ENCODE assay signal across 15 cellular contexts in genomic region chr17:15917439-15918027, GRCh38. TPM values are rescaled to one million over a fixed set of nuclear protein-coding genes. Genes with fewer than 3 reads are reported as not detected.
A peak's percentile ranks its signal among the peaks of the same experiment; 100 is the strongest.
DNase-seq lines count a peak whose midpoint lies in the region; ATAC-seq and TF ChIP-seq lines count a peak whose summit lies in the region.
"Had no signal": no experiment of that assay in that cellular context is flagged by ENCODE, and none has a peak within 500 bp of the region (broad histone marks: within the 10 kb centered on the region; RNA-seq: fewer than 3 reads in every experiment).

No MANE protein-coding gene starts in this region.

- ATAC-seq in Right ventricle myocardium superior (ENCODE audit: poor library complexity) (peak; percentile 54), foreskin keratinocyte (peak; percentile 12), GM18907 (IDR thresholded peaks at IDR 0.05; ENCODE audit: unreplicated experiment) (no peak)
- ATAC-seq: A549 had no signal

- peaks cover 19% of the 10 kb centered on the region for H3K4me1 Mint-ChIP-seq in nephron progenitor cell

- peak overlapping the region; percentile 34 for H3K4me3 Mint-ChIP-seq in nephron progenitor cell

- H3K4me1 ChIP-seq in right atrium auricular region (peaks cover 0 to 19% of the 10 kb centered on the region in 2 donors), foreskin keratinocyte (no peaks in the 10 kb centered on the region), urinary bladder (ENCODE audit: insufficient read depth) (no peaks in the 10 kb centered on the region)
- H3K4me1 ChIP-seq in effector memory CD4-positive, alpha-beta T cell (ENCODE audit: control insufficient read depth, insufficient read depth, low read length, poor library complexity, severe bottlenecking): no peaks in the 10 kb centered on the region

- no peaks in the 10 kb centered on the region for H3K36me3 Mint-ChIP-seq in nephron progenitor cell (ENCODE audit: low read depth)

- DNase-seq in Right ventricle myocardium superior (no peak), right atrium auricular region (ENCODE audit: low spot score) (no peak), foreskin keratinocyte (no peak), nephron progenitor cell (no peak), nucleus accumbens (lab: John Stamatoyannopoulos, UW) (no peak)
- DNase-seq in effector memory CD4-positive, alpha-beta T cell: no peak
- DNase-seq: activated CD4-positive, alpha-beta T cell treated with anti-CD3 and anti-CD28 coated beads for 1 hour; activated T-cell treated with anti-CD3 and anti-CD28 coated beads, Interleukin-2, amount 50 U/mL, for 48 hours; DMS79; MG63; NCI-H226; SW 1271 had no signal

- H3K36me3 ChIP-seq in right atrium auricular region (no peaks in the 10 kb centered on the region), urinary bladder (ENCODE audit: insufficient read depth) (no peaks in the 10 kb centered on the region)
- no peaks in the 10 kb centered on the region for H3K36me3 ChIP-seq in effector memory CD4-positive, alpha-beta T cell (ENCODE audit: control insufficient read depth, insufficient read depth, low read length)
- H3K36me3 ChIP-seq: MG63 had no signal

- 20% methylated on average over 44 of the region's 44 CpGs for WGBS in urinary bladder

- H3K27ac Mint-ChIP-seq in nephron progenitor cell: no peak overlapping the region

- H3K9me3 ChIP-seq in right atrium auricular region: no peaks in the 10 kb centered on the region
- H3K9me3 ChIP-seq in effector memory CD4-positive, alpha-beta T cell (ENCODE audit: control insufficient read depth, low read length): no peaks in the 10 kb centered on the region
- H3K9me3 ChIP-seq: MG63 had no signal

- no peaks in the 10 kb centered on the region for H3K27me3 ChIP-seq in right atrium auricular region
- peaks cover 14% of the 10 kb centered on the region for H3K27me3 ChIP-seq in foreskin keratinocyte
- H3K27me3 ChIP-seq in effector memory CD4-positive, alpha-beta T cell (replicated peaks; ENCODE audit: control insufficient read depth, insufficient read depth, low read length, poor library complexity, severe bottlenecking): no peaks in the 10 kb centered on the region
- H3K27me3 ChIP-seq: MG63 had no signal

- H3K9me3 Mint-ChIP-seq in nephron progenitor cell: peaks cover 9% of the 10 kb centered on the region

- H3K27ac ChIP-seq in right atrium auricular region (no peak overlapping the region), foreskin keratinocyte (no peak overlapping the region), urinary bladder (ENCODE audit: low read depth) (no peak overlapping the region)
- H3K27ac ChIP-seq in effector memory CD4-positive, alpha-beta T cell (ENCODE audit: insufficient read depth, low read length, poor library complexity, severe bottlenecking): no peak overlapping the region

- peak overlapping the region in 1 of 2 donors; percentile 22 for H3K4me3 ChIP-seq in right atrium auricular region
- H3K4me3 ChIP-seq in urinary bladder (ENCODE audit: low read depth, low read length): peak overlapping the region; percentile 24
- no peak overlapping the region for H3K4me3 ChIP-seq in effector memory CD4-positive, alpha-beta T cell (ENCODE audit: insufficient read depth, low read depth, low read length, poor library complexity, severe bottlenecking)
- H3K4me3 ChIP-seq: A549, MG63 had no signal

- peaks cover 4% of the 10 kb centered on the region for H3K27me3 Mint-ChIP-seq in nephron progenitor cell (ENCODE audit: low read depth, poor library complexity)

- TF ChIP-seq CTCF in right atrium auricular region (IDR thresholded peaks at IDR 0.05) (no peak), foreskin keratinocyte (conservative IDR thresholded peaks at IDR 0.05) (no peak), nephron progenitor cell (IDR thresholded peaks at IDR 0.05) (no peak)

- intact Hi-C loops in Right ventricle myocardium superior (cut with DNase I): no loop called here

RNA-seq across cellular contexts. Expression of gene ADORA2B, which starts 27.4 kb away (rescaled TPM):
- total RNA-seq in Right ventricle myocardium superior (0.46 TPM), right atrium auricular region (1 to 10 TPM in 1 of 2 donors, under 1 TPM in 1; 0.59 to 1.0 TPM), foreskin keratinocyte (20.7 and 42.6 TPM in 2 replicates), urinary bladder (5.9 TPM)
- polyA plus RNA-seq in foreskin keratinocyte (17.7 and 42.6 TPM in 2 replicates), urinary bladder (2.6 TPM)
